ENCODE assay signal across 8 cellular contexts in genomic region chr14:94770251-94770749, GRCh38. TPM values are rescaled to one million over a fixed set of nuclear protein-coding genes. Genes with fewer than 3 reads are reported as not detected.
DNase-seq lines count a peak whose midpoint lies in the region; ATAC-seq and TF ChIP-seq lines count a peak whose summit lies in the region.

No MANE protein-coding gene starts in this region.

- H3K27me3 Mint-ChIP-seq in Calu3 (ENCODE audit: unreplicated experiment): peaks cover 94% of the 10 kb centered on the region

- H3K4me3 ChIP-seq in RWPE2 (ENCODE audit: severe bottlenecking) (peak overlapping the region; percentile 32), fibroblast of mammary gland (ENCODE audit: control insufficient read depth, low read depth, low read length) (peak overlapping the region; percentile 45), rectal smooth muscle tissue (ENCODE audit: low read length) (peak overlapping the region; percentile 52)

- H3K9me3 ChIP-seq in RWPE2 (ENCODE audit: severe bottlenecking): no peaks in the 10 kb centered on the region

- peaks cover 7% of the 10 kb centered on the region for H3K4me1 Mint-ChIP-seq in Calu3 (ENCODE audit: low read depth, unreplicated experiment)

- peak overlapping the region; percentile 74 for H3K4me3 Mint-ChIP-seq in Calu3 (ENCODE audit: low read depth, unreplicated experiment)

- no TSS peak for BruUV-seq in Calu3 (replicated peaks; lab: Mats Ljungman, UMichigan)

- H3K36me3 Mint-ChIP-seq in Calu3 (ENCODE audit: insufficient read depth, unreplicated experiment): peaks cover 6% of the 10 kb centered on the region

- H3K9ac ChIP-seq in rectal smooth muscle tissue (ENCODE audit: low read length): no peak overlapping the region

- intact Hi-C loops in Calu3 (cut with micrococcal nuclease; ENCODE audit: unreplicated experiment): no loop called here

- TF ChIP-seq CTCF in Calu3 (IDR thresholded peaks at IDR 0.05; ENCODE audit: unreplicated experiment) (no peak), RWPE2 (IDR thresholded peaks at IDR 0.05; ENCODE audit: poor library complexity, severe bottlenecking) (no peak), fibroblast of mammary gland (conservative IDR thresholded peaks at IDR 0.05; ENCODE audit: control insufficient read depth, insufficient read depth, low read depth, low read length) (no peak)

- ATAC-seq in RWPE2 (ENCODE audit: low read depth) (no peak), HG02885 (IDR thresholded peaks at IDR 0.05; ENCODE audit: poor library complexity, unreplicated experiment) (no peak)

- CTCF ChIA-PET in Calu3 (lab: Charles Lee): interaction anchor here (0.5 to 0.7 kb wide), 3 partner anchors 141 to 758 kb away, joined by 3 to 4 read pairs (median 3); no protein-coding TSS in a partner anchor

- H3K9me3 Mint-ChIP-seq in Calu3 (ENCODE audit: low read depth, unreplicated experiment): no peaks in the 10 kb centered on the region

- DNase-seq in Calu3 (no peak), RWPE2 (ENCODE audit: low spot score) (no peak), fibroblast of mammary gland (ENCODE audit: low read depth) (peak; percentile 84), hippocampal formation (lab: John Stamatoyannopoulos, UW) (no peak), nucleus accumbens (lab: John Stamatoyannopoulos, UW) (no peak), OCI-M2 (lab: John Stamatoyannopoulos, UW; ENCODE audit: unreplicated experiment) (no peak)

- H3K27ac ChIP-seq in RWPE2 (ENCODE audit: poor library complexity, severe bottlenecking): no peak overlapping the region
- H3K27ac ChIP-seq in rectal smooth muscle tissue (ENCODE audit: low read depth, low read length): no peak overlapping the region

- no peaks in the 10 kb centered on the region for H3K4me1 ChIP-seq in RWPE2 (ENCODE audit: insufficient read depth, poor library complexity, severe bottlenecking)
- H3K4me1 ChIP-seq in rectal smooth muscle tissue (ENCODE audit: control insufficient read depth, insufficient read depth, low read length): peaks cover 6% of the 10 kb centered on the region

- H3K36me3 ChIP-seq in RWPE2 (ENCODE audit: low read depth) (no peaks in the 10 kb centered on the region), rectal smooth muscle tissue (ENCODE audit: control insufficient read depth, insufficient read depth, low read length) (no peaks in the 10 kb centered on the region)

- H3K27me3 ChIP-seq in RWPE2 (ENCODE audit: insufficient read depth, poor library complexity, severe bottlenecking) (peaks cover 100% of the 10 kb centered on the region), rectal smooth muscle tissue (ENCODE audit: control insufficient read depth, insufficient read depth, low read length) (peaks cover 67% of the 10 kb centered on the region)

- H3K27ac Mint-ChIP-seq in Calu3 (ENCODE audit: unreplicated experiment): no peak overlapping the region

RNA-seq across cellular contexts. Expression of gene GSC, which starts 0.4 kb away (rescaled TPM):
- not detected in 2 replicates for total RNA-seq in Calu3 (2022)
